ENCODE assay signal across 16 cellular contexts in the genomic region with DNA sequence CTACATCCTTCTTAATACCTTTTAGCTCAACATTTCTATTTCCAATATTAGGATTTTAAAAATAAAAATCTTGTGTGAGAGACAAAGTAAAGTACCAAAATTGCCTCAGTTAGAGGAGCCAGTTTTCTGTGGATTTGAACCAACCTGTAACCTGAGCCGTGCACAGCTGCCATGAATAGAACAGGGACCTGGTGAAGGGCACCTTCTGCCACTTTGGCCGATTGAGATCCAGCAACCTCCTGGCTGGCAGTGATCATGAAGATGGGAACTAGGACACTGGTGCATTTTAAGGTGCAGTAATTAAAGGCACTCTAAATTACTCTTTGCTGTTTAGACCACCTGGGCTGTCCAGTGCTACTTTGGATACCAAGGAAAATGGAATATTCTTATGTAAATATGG. TPM values are rescaled to one million over a fixed set of nuclear protein-coding genes. Genes with fewer than 3 reads are reported as not detected.
DNase-seq lines count a peak whose midpoint lies in the region; ATAC-seq and TF ChIP-seq lines count a peak whose summit lies in the region.
"Had no signal": no experiment of that assay in that cellular context is flagged by ENCODE, and none has a peak within 500 bp of the region (broad histone marks: within the 10 kb centered on the region; RNA-seq: fewer than 3 reads in every experiment).

No MANE protein-coding gene starts in this region.

- H3K27ac ChIP-seq in heart left ventricle (peak overlapping the region in 11 of 12 donors; percentile 2 to 91 (median 46)), right cardiac atrium (ENCODE audit: low read length) (peak overlapping the region; percentile 26), upper lobe of right lung (no peak overlapping the region)
- H3K27ac ChIP-seq: SJSA1 had no signal

- H3K9me3 ChIP-seq in heart left ventricle (no peaks in the 10 kb centered on the region), right cardiac atrium (ENCODE audit: control insufficient read depth, low read length) (no peaks in the 10 kb centered on the region), upper lobe of right lung (no peaks in the 10 kb centered on the region)
- H3K9me3 ChIP-seq: SJSA1 had no signal

- no peak overlapping the region for H3K4me3 ChIP-seq in heart left ventricle
- no peak overlapping the region for H3K4me3 ChIP-seq in right cardiac atrium (ENCODE audit: low read length)
- H3K4me3 ChIP-seq in upper lobe of right lung = no peak overlapping the region
- H3K4me3 ChIP-seq: SJSA1 had no signal

- TF ChIP-seq CTCF in heart left ventricle (IDR thresholded peaks at IDR 0.05) (no peak), upper lobe of right lung (IDR thresholded peaks at IDR 0.05) (no peak)

- intact Hi-C loops in heart left ventricle (cut with DNase I) = loop anchor here in 2 of 10 donors (5.0 kb wide), 1 partner anchor 35 kb away; no protein-coding TSS in a partner anchor
- intact Hi-C loops in Right ventricle myocardium inferior (cut with DNase I) = no loop called here
- intact Hi-C loops in right cardiac atrium (cut with DNase I) = no loop called here
- intact Hi-C loops in upper lobe of right lung (cut with DNase I) = no loop called here

- WGBS in heart left ventricle, 4 donors = 50 to 68% (median 57%) methylated on average over 2 of the region's 2 CpGs
- WGBS in right cardiac atrium = 53% methylated on average over 2 of the region's 2 CpGs

- H3K36me3 ChIP-seq in heart left ventricle = no peaks in the 10 kb centered on the region
- no peaks in the 10 kb centered on the region for H3K36me3 ChIP-seq in upper lobe of right lung
- H3K36me3 ChIP-seq: SJSA1 had no signal

- no peak for DNase-seq in heart left ventricle
- no peak for DNase-seq in Right ventricle myocardium inferior (ENCODE audit: missing footprints)
- peak; percentile 67 to 84 for DNase-seq in NCI-H524 (lab: John Stamatoyannopoulos, UW)
- peak in 1 of 3 donors; percentile 22 for DNase-seq in right cardiac atrium
- DNase-seq in upper lobe of right lung = no peak
- no peak for DNase-seq in DMS53 (lab: John Stamatoyannopoulos, UW)
- DNase-seq: activated CD8-positive, alpha-beta memory T cell treated with anti-CD3 and anti-CD28 coated beads, Interleukin-2, amount 10 ng/mL, durations not matched to agents 7 days and 5 days; activated effector memory CD4-positive, alpha-beta T cell treated with anti-CD3 and anti-CD28 coated beads, Interleukin-2, amount 50 U/mL, for 16 hours; effector CD8-positive, alpha-beta T cell; islet precursor cell; MV-4-11; NCI-H2227 treated with DMSO at 0.1 percent for 48 hours; OCI-M1 had no signal

- TF ChIP-seq POLR2A in heart left ventricle (IDR thresholded peaks at IDR 0.05) = no peak

- H3K4me1 ChIP-seq in heart left ventricle (peaks cover 14 to 92% (median 70%) of the 10 kb centered on the region in 12 donors), right cardiac atrium (ENCODE audit: control insufficient read depth, insufficient read depth, low read length) (peaks cover 26% of the 10 kb centered on the region), upper lobe of right lung (peaks cover 28% of the 10 kb centered on the region)

- H3K27me3 ChIP-seq in heart left ventricle (no peaks in the 10 kb centered on the region), right cardiac atrium (ENCODE audit: control insufficient read depth, insufficient read depth) (no peaks in the 10 kb centered on the region), upper lobe of right lung (no peaks in the 10 kb centered on the region)
- H3K27me3 ChIP-seq: SJSA1 had no signal

- ATAC-seq in heart left ventricle = no peak
- no peak for ATAC-seq in Right ventricle myocardium inferior
- ATAC-seq in right cardiac atrium = no peak
- ATAC-seq in upper lobe of right lung = no peak
- no peak for ATAC-seq in GM21367 (IDR thresholded peaks at IDR 0.05; ENCODE audit: unreplicated experiment)
- no peak for ATAC-seq in GM18517 (IDR thresholded peaks at IDR 0.05; ENCODE audit: unreplicated experiment)
- ATAC-seq: activated CD8-positive, alpha-beta memory T cell treated with anti-CD3 and anti-CD28 coated beads, Interleukin-2, amount 10 ng/mL, durations not matched to agents 7 days and 5 days had no signal

RNA-seq across cellular contexts. Expression of gene TRAK1, which starts 34.3 kb away (rescaled TPM):
- total RNA-seq in heart left ventricle = 100 to 1,000 TPM; 149 to 364 (median 272) TPM
- 10 to 100 TPM; 53.3 to 76.3 TPM for polyA plus RNA-seq in heart left ventricle
- 267 TPM for total RNA-seq in Right ventricle myocardium inferior
- 100 to 1,000 TPM; 201 to 249 (median 232) TPM for total RNA-seq in right cardiac atrium
- 91.7 TPM for polyA plus RNA-seq in right cardiac atrium
- total RNA-seq in upper lobe of right lung = 49.6 TPM

Comparison
In these comparisons a context has a peak if more than half of its experiments do, and no peak if none do; other contexts are left out.
1. DNase-seq: peak in NCI-H524 (2 of 2); none in heart left ventricle (0 of 5), Right ventricle myocardium inferior (single experiment), upper lobe of right lung (single experiment) and DMS53 (single experiment).